In genomic region chr3:172537521-172538158, GRCh38 we compare ENCODE assay signal across 13 cellular contexts. TPM values are rescaled to one million over a fixed set of nuclear protein-coding genes. Genes with fewer than 3 reads are reported as not detected.
DNase-seq lines count a peak whose midpoint lies in the region; ATAC-seq and TF ChIP-seq lines count a peak whose summit lies in the region.
"Had no signal": no experiment of that assay in that cellular context is flagged by ENCODE, and none has a peak within 500 bp of the region (broad histone marks: within the 10 kb centered on the region; RNA-seq: fewer than 3 reads in every experiment).

No MANE protein-coding gene starts in this region.

- peak overlapping the region; percentile 48; the same call in 1 of the 2 replicates for H2AFZ ChIP-seq in Loucy (ENCODE audit: low read length)
- peak overlapping the region; percentile 73 for H2AFZ ChIP-seq in mammary epithelial cell (ENCODE audit: low read depth, low read length)

- TF ChIP-seq CTCF in Loucy (conservative IDR thresholded peaks at IDR 0.05; ENCODE audit: low read length): no peak
- no peak for TF ChIP-seq CTCF in mammary epithelial cell (conservative IDR thresholded peaks at IDR 0.05 in 1 of 2, IDR thresholded peaks at IDR 0.05 in 1 of 2; ENCODE audit: extremely low read depth in 1 of 2, insufficient read depth in 1 of 2, low read depth in 1 of 2, low read length in 2 of 2)
- TF ChIP-seq CTCF in prostate gland (IDR thresholded peaks at IDR 0.05): no peak

- peaks cover 0 to 4% of the 10 kb centered on the region in 2 donors for H3K27me3 Mint-ChIP-seq in CD8-positive, alpha-beta memory T cell

- peak overlapping the region; percentile 13 for H3K4me3 ChIP-seq in CD8-positive, alpha-beta memory T cell (ENCODE audit: low read length)
- H3K4me3 ChIP-seq in Loucy (ENCODE audit: low read length, poor library complexity, severe bottlenecking): no peak overlapping the region
- H3K4me3 ChIP-seq in mammary epithelial cell (replicated peaks in 1 of 3; ENCODE audit: insufficient read depth in 1 of 3, low read depth in 2 of 3, low read length in 3 of 3): no peak overlapping the region
- H3K4me3 ChIP-seq in prostate gland: no peak overlapping the region

- H3K27ac ChIP-seq in CD8-positive, alpha-beta memory T cell (ENCODE audit: low read depth, low read length): no peak overlapping the region
- H3K27ac ChIP-seq in mammary epithelial cell (ENCODE audit: insufficient read depth, low read depth, low read length) (peak overlapping the region; percentile 72), prostate gland (peak overlapping the region; percentile 66 to 77)

- dilution Hi-C loops in mammary epithelial cell (cut with HindIII; ENCODE audit: low sequenced_read_pairs): no loop called here

- H3K9ac ChIP-seq in Loucy (ENCODE audit: low read depth, low read length, poor library complexity, severe bottlenecking) (peak overlapping the region; percentile 33), mammary epithelial cell (ENCODE audit: insufficient read depth, low read length) (peak overlapping the region; percentile 59)

- H3K36me3 Mint-ChIP-seq in CD8-positive, alpha-beta memory T cell: no peaks in the 10 kb centered on the region

- H4K20me1 ChIP-seq in Loucy (ENCODE audit: insufficient read depth, low read length, poor library complexity, severe bottlenecking): no peaks in the 10 kb centered on the region
- no peaks in the 10 kb centered on the region for H4K20me1 ChIP-seq in mammary epithelial cell (ENCODE audit: insufficient read depth, low read length)

- DNase-seq in CD8-positive, alpha-beta memory T cell: no peak
- DNase-seq in mammary epithelial cell: no peak
- no peak for DNase-seq in prostate gland (ENCODE audit: low spot score)
- no peak for DNase-seq in sciatic nerve (ENCODE audit: low spot score)
- no peak for DNase-seq in AML-193 (lab: John Stamatoyannopoulos, UW)
- no peak for DNase-seq in NCI-H526 (lab: John Stamatoyannopoulos, UW)
- DNase-seq: activated CD4-positive, alpha-beta T cell treated with anti-CD3 and anti-CD28 coated beads, Interleukin-2, amount 50 U/mL, for 1 hour; EL; islet precursor cell; NCI-H1694 treated with DMSO at 0.1 percent for 48 hours; NCI-H524 treated with DMSO at 0.1 percent for 48 hours; SW 1271 had no signal

- no peaks in the 10 kb centered on the region for H3K36me3 ChIP-seq in CD8-positive, alpha-beta memory T cell (ENCODE audit: insufficient read depth, low read length)
- H3K36me3 ChIP-seq in Loucy (ENCODE audit: insufficient read depth, low read length): no peaks in the 10 kb centered on the region
- no peaks in the 10 kb centered on the region for H3K36me3 ChIP-seq in mammary epithelial cell (ENCODE audit: insufficient read depth, low read length)
- H3K36me3 ChIP-seq in prostate gland: no peaks in the 10 kb centered on the region

- ATAC-seq in sciatic nerve: no peak

- in situ Hi-C loops in mammary epithelial cell (cut with MboI; ENCODE audit: low sequenced_read_pairs in 2 of 2): no loop called here

- no peaks in the 10 kb centered on the region for H3K9me3 Mint-ChIP-seq in CD8-positive, alpha-beta memory T cell

- intact Hi-C loops in mammary epithelial cell (cut with micrococcal nuclease): loop anchor here (2.0 kb wide), 1 partner anchor 15 kb away; the partner anchor contains the start of gene TNFSF10
- intact Hi-C loops in prostate gland (cut with DNase I): no loop called here
- intact Hi-C loops in sciatic nerve (cut with DNase I): no loop called here

- H3K79me2 ChIP-seq in Loucy (ENCODE audit: insufficient read depth, low read length): no peaks in the 10 kb centered on the region
- no peaks in the 10 kb centered on the region for H3K79me2 ChIP-seq in mammary epithelial cell (ENCODE audit: insufficient read depth, low read length)

- CTCF ChIA-PET in CD8-positive, alpha-beta memory T cell (lab: Charles Lee): interaction anchor here (1.4 kb wide), 1 partner anchor 72 kb away, joined by 3 read pairs; no protein-coding TSS in a partner anchor
- CTCF ChIA-PET in mammary epithelial cell (lab: Charles Lee; ENCODE audit: low non-redundant PET): no interaction called here

- H3K9me3 ChIP-seq in CD8-positive, alpha-beta memory T cell (ENCODE audit: low read length): no peaks in the 10 kb centered on the region
- no peaks in the 10 kb centered on the region for H3K9me3 ChIP-seq in Loucy (ENCODE audit: insufficient read depth, low read depth, low read length)
- no peaks in the 10 kb centered on the region for H3K9me3 ChIP-seq in mammary epithelial cell (replicated peaks; ENCODE audit: insufficient read depth, low read length)
- no peaks in the 10 kb centered on the region for H3K9me3 ChIP-seq in prostate gland

- H3K4me1 Mint-ChIP-seq in CD8-positive, alpha-beta memory T cell: peaks cover 19 to 30% (median 23%) of the 10 kb centered on the region in 3 donors

- H3K4me2 ChIP-seq in Loucy (ENCODE audit: low read depth, low read length, poor library complexity, severe bottlenecking): no peak overlapping the region
- H3K4me2 ChIP-seq in mammary epithelial cell (ENCODE audit: insufficient read depth, low read depth, low read length): peak overlapping the region; percentile 43

- H3K27ac Mint-ChIP-seq in CD8-positive, alpha-beta memory T cell: peak overlapping the region in 5 of 8 donors; percentile 4 to 69 (median 51)

- no peak for TF ChIP-seq POLR2A in prostate gland (IDR thresholded peaks at IDR 0.05)

- POLR2A ChIA-PET in CD8-positive, alpha-beta memory T cell (lab: Charles Lee): no interaction called here

- no peaks in the 10 kb centered on the region for H3K27me3 ChIP-seq in CD8-positive, alpha-beta memory T cell (ENCODE audit: insufficient read depth, low read length, poor library complexity, severe bottlenecking)
- H3K27me3 ChIP-seq in Loucy (ENCODE audit: insufficient read depth, low read length, poor library complexity, severe bottlenecking): no peaks in the 10 kb centered on the region
- no peaks in the 10 kb centered on the region for H3K27me3 ChIP-seq in mammary epithelial cell (ENCODE audit: insufficient read depth, low read length)
- no peaks in the 10 kb centered on the region for H3K27me3 ChIP-seq in prostate gland (replicated peaks; ENCODE audit: insufficient read depth)

- WGBS in mammary epithelial cell (ENCODE audit: low coverage, missing lambda C conversion rate): 85% methylated on average over 3 of the region's 3 CpGs
- WGBS in prostate gland: 60% methylated on average over 3 of the region's 3 CpGs

- no peaks in the 10 kb centered on the region for H3F3A ChIP-seq in Loucy (ENCODE audit: low read depth)

- peaks cover 28% of the 10 kb centered on the region for H3K4me1 ChIP-seq in CD8-positive, alpha-beta memory T cell (ENCODE audit: insufficient read depth, low read length)
- H3K4me1 ChIP-seq in Loucy (ENCODE audit: insufficient read depth, low read length, poor library complexity, severe bottlenecking): peaks cover 10% of the 10 kb centered on the region
- peaks cover 23% of the 10 kb centered on the region for H3K4me1 ChIP-seq in mammary epithelial cell (ENCODE audit: insufficient read depth, low read length)
- H3K4me1 ChIP-seq in prostate gland (replicated peaks): peaks cover 10% of the 10 kb centered on the region

- H3K9me2 ChIP-seq in Loucy (replicated peaks; ENCODE audit: low read depth, low read length): no peaks in the 10 kb centered on the region

- TSS peak; percentile 45 for BruUV-seq in mammary epithelial cell (replicated peaks; lab: Mats Ljungman, UMichigan)

- H3K4me3 Mint-ChIP-seq in CD8-positive, alpha-beta memory T cell: no peak overlapping the region

RNA-seq across cellular contexts. Expression of gene TNFSF10, which starts 14.4 kb away (rescaled TPM):
- total RNA-seq in CD8-positive, alpha-beta memory T cell: 10 to 100 TPM; 38.2 to 41.9 TPM
- 48.1 TPM for polyA plus RNA-seq in CD8-positive, alpha-beta memory T cell
- total RNA-seq in mammary epithelial cell (1 to 10 TPM; 2.8 to 3.2 TPM), prostate gland (100 to 1,000 TPM in 1 of 2 donors, 10 to 100 TPM in 1; 70.6 to 126 TPM), sciatic nerve (36.5 TPM)
- polyA plus RNA-seq in mammary epithelial cell: 4.3 TPM
- polyA minus RNA-seq in mammary epithelial cell: not detected
